8 cellular contexts compared by ENCODE assay signal in the genomic region with DNA sequence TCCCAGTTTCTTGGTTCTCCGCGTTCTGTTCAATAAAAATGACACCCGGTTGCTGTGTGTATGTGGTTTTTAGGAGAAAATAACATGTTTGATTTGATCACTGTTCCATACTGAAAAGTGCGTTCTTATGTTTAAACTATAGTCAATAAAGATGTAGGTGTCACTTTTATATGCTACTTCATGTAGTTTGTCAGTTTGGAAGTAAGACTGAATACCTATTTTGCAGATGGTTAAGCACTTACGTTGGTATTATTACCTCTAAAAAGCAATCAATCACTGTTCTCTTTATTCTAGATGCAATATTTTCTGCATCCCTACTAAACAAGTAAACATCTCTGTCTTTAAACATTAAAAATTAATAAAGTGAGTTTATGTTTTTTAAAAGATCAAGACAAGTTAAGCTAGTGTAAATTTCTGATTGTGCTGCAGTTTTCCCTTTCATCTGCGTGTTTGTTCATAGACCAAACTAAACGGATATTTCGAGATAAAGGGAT. TPM values are rescaled to one million over a fixed set of nuclear protein-coding genes. Genes with fewer than 3 reads are reported as not detected.
A peak's percentile ranks its signal among the peaks of the same experiment; 100 is the strongest.
DNase-seq lines count a peak whose midpoint lies in the region; ATAC-seq and TF ChIP-seq lines count a peak whose summit lies in the region.

No MANE protein-coding gene starts in this region.

- no peaks in the 10 kb centered on the region for H3K9me3 Mint-ChIP-seq in CD4-positive, CD25-positive, alpha-beta regulatory T cell
- H3K9me3 Mint-ChIP-seq in natural killer cell treated with Interleukin-12 subunit alpha and Interleukin-12 subunit beta and Interleukin-15 and Interleukin-18, amount 100 ng/mL, for 72 hours, result no peaks in the 10 kb centered on the region

- H3K4me3 ChIP-seq in CD4-positive, CD25-positive, alpha-beta regulatory T cell (ENCODE audit: low read depth, low read length), result peak overlapping the region; percentile 99
- peak overlapping the region; percentile 71 for H3K4me3 ChIP-seq in coronary artery

- H3K36me3 Mint-ChIP-seq in CD4-positive, CD25-positive, alpha-beta regulatory T cell, result peaks cover 3% of the 10 kb centered on the region
- H3K36me3 Mint-ChIP-seq in natural killer cell treated with Interleukin-12 subunit alpha and Interleukin-12 subunit beta and Interleukin-15 and Interleukin-18, amount 100 ng/mL, for 72 hours, result no peaks in the 10 kb centered on the region

- peaks cover 6% of the 10 kb centered on the region for H3K27me3 Mint-ChIP-seq in CD4-positive, CD25-positive, alpha-beta regulatory T cell
- no peaks in the 10 kb centered on the region for H3K27me3 Mint-ChIP-seq in natural killer cell treated with Interleukin-12 subunit alpha and Interleukin-12 subunit beta and Interleukin-15 and Interleukin-18, amount 100 ng/mL, for 72 hours

- H3K27me3 ChIP-seq in CD4-positive, CD25-positive, alpha-beta regulatory T cell (ENCODE audit: control insufficient read depth, insufficient read depth, low read length), result no peaks in the 10 kb centered on the region

- peaks cover 53% of the 10 kb centered on the region for H3K4me1 ChIP-seq in CD4-positive, CD25-positive, alpha-beta regulatory T cell (ENCODE audit: control insufficient read depth, insufficient read depth, low read length, poor library complexity, severe bottlenecking)

- H3K27ac Mint-ChIP-seq in CD4-positive, CD25-positive, alpha-beta regulatory T cell, result peak overlapping the region; percentile 40 to 100 (median 99)
- peak overlapping the region; percentile 97 to 100 for H3K27ac Mint-ChIP-seq in natural killer cell treated with Interleukin-12 subunit alpha and Interleukin-12 subunit beta and Interleukin-15 and Interleukin-18, amount 100 ng/mL, for 72 hours

- H3K27ac ChIP-seq in CD4-positive, CD25-positive, alpha-beta regulatory T cell (ENCODE audit: insufficient read depth, low read length, poor library complexity, severe bottlenecking), result peak overlapping the region; percentile 98
- peak overlapping the region; percentile 97 for H3K27ac ChIP-seq in KOPT-K1 (ENCODE audit: low read depth, low read length, poor library complexity, severe bottlenecking)
- no peak overlapping the region for H3K27ac ChIP-seq in coronary artery

- ATAC-seq in CD4-positive, CD25-positive, alpha-beta regulatory T cell (ENCODE audit: low read depth in 2 of 2), result no peak
- no peak for ATAC-seq in natural killer cell treated with Interleukin-12 subunit alpha and Interleukin-12 subunit beta and Interleukin-15 and Interleukin-18, amount 100 ng/mL, for 72 hours
- ATAC-seq in GM18498 (IDR thresholded peaks at IDR 0.05; ENCODE audit: unreplicated experiment) (no peak), HG02623 (IDR thresholded peaks at IDR 0.05; ENCODE audit: unreplicated experiment) (no peak)

- H3K4me3 Mint-ChIP-seq in CD4-positive, CD25-positive, alpha-beta regulatory T cell, result peak overlapping the region; percentile 97 to 99 (median 98)
- H3K4me3 Mint-ChIP-seq in natural killer cell treated with Interleukin-12 subunit alpha and Interleukin-12 subunit beta and Interleukin-15 and Interleukin-18, amount 100 ng/mL, for 72 hours, result peak overlapping the region; percentile 98

- no peaks in the 10 kb centered on the region for H3K9me3 ChIP-seq in CD4-positive, CD25-positive, alpha-beta regulatory T cell (ENCODE audit: control insufficient read depth in 2 of 2, low read length in 2 of 2)
- no peaks in the 10 kb centered on the region for H3K9me3 ChIP-seq in KOPT-K1 (ENCODE audit: insufficient read depth, low read length, poor library complexity, severe bottlenecking)

- no peaks in the 10 kb centered on the region for H3K36me3 ChIP-seq in CD4-positive, CD25-positive, alpha-beta regulatory T cell (ENCODE audit: control insufficient read depth, insufficient read depth, low read length)
- peaks cover 12% of the 10 kb centered on the region for H3K36me3 ChIP-seq in KOPT-K1 (ENCODE audit: insufficient read depth, low read length)

- H3K4me1 Mint-ChIP-seq in CD4-positive, CD25-positive, alpha-beta regulatory T cell, result peaks cover 13 to 71% (median 46%) of the 10 kb centered on the region in 4 donors
- H3K4me1 Mint-ChIP-seq in natural killer cell treated with Interleukin-12 subunit alpha and Interleukin-12 subunit beta and Interleukin-15 and Interleukin-18, amount 100 ng/mL, for 72 hours (ENCODE audit: low read depth in 2 of 2), result peaks cover 27 to 47% of the 10 kb centered on the region in 2 donors

- no peak for DNase-seq in CD4-positive, CD25-positive, alpha-beta regulatory T cell
- DNase-seq in coronary artery (ENCODE audit: low spot score), result no peak
- DNase-seq in natural killer cell treated with Interleukin-12 subunit alpha and Interleukin-12 subunit beta and Interleukin-15 and Interleukin-18, amount 100 ng/mL, for 72 hours (ENCODE audit: low spot score), result no peak
- DNase-seq in NCI-H774 (lab: John Stamatoyannopoulos, UW), result no peak
- no peak for DNase-seq in NK-92 treated with Interleukin-12 subunit alpha and Interleukin-12 subunit beta, amount 100 ng/mL, for 24 hours (lab: John Stamatoyannopoulos, UW)

- no peak for TF ChIP-seq CTCF in coronary artery (IDR thresholded peaks at IDR 0.05)

RNA-seq across cellular contexts. Expression of gene KIF11, which starts 0.7 kb away (rescaled TPM):
- 3.0 TPM for total RNA-seq in CD4-positive, CD25-positive, alpha-beta regulatory T cell
- polyA plus RNA-seq in CD4-positive, CD25-positive, alpha-beta regulatory T cell, result 1 to 10 TPM; 2.1 to 6.8 (median 2.8) TPM
- total RNA-seq in natural killer cell treated with Interleukin-12 subunit alpha and Interleukin-12 subunit beta and Interleukin-15 and Interleukin-18, amount 100 ng/mL, for 72 hours, result 10 to 100 TPM; 25.6 to 42.2 TPM

RNA-seq across cellular contexts. Expression of gene IDE, which starts 19.7 kb away (rescaled TPM):
- 38.1 TPM for total RNA-seq in CD4-positive, CD25-positive, alpha-beta regulatory T cell
- 10 to 100 TPM; 17.0 to 29.9 (median 25.6) TPM for polyA plus RNA-seq in CD4-positive, CD25-positive, alpha-beta regulatory T cell
- 10 to 100 TPM; 41.4 to 52.8 TPM for total RNA-seq in natural killer cell treated with Interleukin-12 subunit alpha and Interleukin-12 subunit beta and Interleukin-15 and Interleukin-18, amount 100 ng/mL, for 72 hours

Comparison
In these comparisons a context has a peak if more than half of its experiments do, and no peak if none do; other contexts are left out.
1. H3K27ac ChIP-seq: peak in CD4-positive, CD25-positive, alpha-beta regulatory T cell (single experiment) and KOPT-K1 (single experiment); none in coronary artery (0 of 2).